In the genomic region with DNA sequence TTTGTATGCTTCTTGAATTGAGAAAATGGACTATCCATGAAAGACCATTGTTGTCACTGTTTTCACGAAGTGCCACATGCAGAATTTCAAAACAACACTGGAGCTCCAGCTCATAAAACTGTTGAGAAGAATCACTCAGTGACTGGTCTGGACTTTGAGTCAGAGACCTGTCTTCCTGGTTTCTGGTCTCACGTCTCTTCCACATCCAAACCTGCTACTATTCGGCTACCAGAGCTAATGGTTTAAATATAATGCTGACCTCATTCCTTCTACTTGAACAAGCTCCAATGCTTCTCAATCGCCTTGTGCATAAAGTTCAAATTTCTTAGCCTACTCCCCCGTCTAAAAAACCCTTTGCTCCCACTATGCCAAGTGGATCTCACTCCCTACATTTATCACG, we compare ENCODE assay signal across 17 cellular contexts.
DNase-seq lines count a peak whose midpoint lies in the region; ATAC-seq and TF ChIP-seq lines count a peak whose summit lies in the region.
"Had no signal": no experiment of that assay in that cellular context is flagged by ENCODE, and none has a peak within 500 bp of the region (broad histone marks: within the 10 kb centered on the region; RNA-seq: fewer than 3 reads in every experiment).

No MANE protein-coding gene starts in this region.

- TF ChIP-seq EP300 in esophagus muscularis mucosa (IDR thresholded peaks at IDR 0.05) = no peak

- CTCF ChIA-PET in PC-3 (lab: Charles Lee) = no interaction called here
- CTCF ChIA-PET in activated CD4-positive, alpha-beta T cell treated with anti-CD3 and anti-CD28 coated beads, Interleukin-2, amount 10 ng/mL, durations not matched to agents 7 days and 5 days (lab: Charles Lee) = no interaction called here

- H3K36me3 ChIP-seq in PC-3 (ENCODE audit: low read depth, low read length) = no peaks in the 10 kb centered on the region
- H3K36me3 ChIP-seq in esophagus muscularis mucosa = no peaks in the 10 kb centered on the region
- H3K36me3 ChIP-seq in psoas muscle (ENCODE audit: insufficient read depth in 1 of 2, low read depth in 1 of 2) = no peaks in the 10 kb centered on the region
- H3K36me3 ChIP-seq: BLaER1, HAP-1 had no signal

- no peak overlapping the region for H3K4me3 ChIP-seq in PC-3 (ENCODE audit: low read length)
- H3K4me3 ChIP-seq in esophagus muscularis mucosa = no peak overlapping the region
- H3K4me3 ChIP-seq in psoas muscle = no peak overlapping the region
- H3K4me3 ChIP-seq: A549, BLaER1, HAP-1 had no signal

- H4K20me1 ChIP-seq in H9 (ENCODE audit: control insufficient read depth, insufficient read depth, insufficient read length) = no peaks in the 10 kb centered on the region
- H4K20me1 ChIP-seq in PC-3 (ENCODE audit: low read length) = no peaks in the 10 kb centered on the region
- H4K20me1 ChIP-seq: BLaER1 had no signal

- no peak overlapping the region for H3K27ac Mint-ChIP-seq in H9
- no peak overlapping the region for H3K27ac Mint-ChIP-seq in activated CD4-positive, alpha-beta T cell treated with anti-CD3 and anti-CD28 coated beads, Interleukin-2, amount 10 ng/mL, durations not matched to agents 7 days and 5 days
- H3K27ac Mint-ChIP-seq: CD14-positive monocyte; CD4-positive, alpha-beta memory T cell had no signal

- H3K4me2 ChIP-seq in H9 (ENCODE audit: insufficient read depth, insufficient read length, low read length) = no peak overlapping the region
- no peak overlapping the region for H3K4me2 ChIP-seq in PC-3 (ENCODE audit: low read length)
- H3K4me2 ChIP-seq: A549, BLaER1 had no signal

- H2AFZ ChIP-seq in H9 (ENCODE audit: low read length) (no peak overlapping the region), PC-3 (ENCODE audit: low read length) (no peak overlapping the region)

- H2BK5ac ChIP-seq in H9 (ENCODE audit: insufficient read length, low read length) = no peak overlapping the region

- no CpG with 5 or more reads among the region's 6 CpGs for WGBS in H9 (ENCODE audit: extremely low coverage, insufficient read length, low lambda C conversion rate)
- WGBS in esophagus muscularis mucosa = 68% methylated on average over 6 of the region's 6 CpGs
- 33 to 50% (median 38%) methylated on average over 6 of the region's 6 CpGs for WGBS in psoas muscle, 3 donors

- POLR2A ChIA-PET in PC-3 (lab: Charles Lee; ENCODE audit: unreplicated experiment) = no interaction called here
- POLR2A ChIA-PET in activated CD4-positive, alpha-beta T cell treated with anti-CD3 and anti-CD28 coated beads, Interleukin-2, amount 10 ng/mL, durations not matched to agents 7 days and 5 days (lab: Charles Lee) = no interaction called here

- H4K91ac ChIP-seq in H9 (ENCODE audit: insufficient read length, low read depth, low read length) = no peak overlapping the region

- no peaks in the 10 kb centered on the region for H3K9me3 ChIP-seq in H9 (ENCODE audit: control insufficient read depth, low read depth, low read length)
- no peaks in the 10 kb centered on the region for H3K9me3 ChIP-seq in PC-3 (ENCODE audit: low read length)
- no peaks in the 10 kb centered on the region for H3K9me3 ChIP-seq in esophagus muscularis mucosa
- no peaks in the 10 kb centered on the region for H3K9me3 ChIP-seq in psoas muscle
- H3K9me3 ChIP-seq: A549, BLaER1, HAP-1 had no signal

- H3K23ac ChIP-seq in H9 (ENCODE audit: insufficient read length, low read depth, low read length) = no peak overlapping the region

- H2AK5ac ChIP-seq in H9 (ENCODE audit: insufficient read length, low read length) = no peak overlapping the region

- no peak overlapping the region for H4K8ac ChIP-seq in H9 (replicated peaks; ENCODE audit: insufficient read length, low read depth, low read length)

- H3K4me3 Mint-ChIP-seq in H9 = no peak overlapping the region
- H3K4me3 Mint-ChIP-seq in activated CD4-positive, alpha-beta T cell treated with anti-CD3 and anti-CD28 coated beads, Interleukin-2, amount 10 ng/mL, durations not matched to agents 7 days and 5 days = no peak overlapping the region
- H3K4me3 Mint-ChIP-seq: CD14-positive monocyte; CD4-positive, alpha-beta memory T cell had no signal

- DNase-seq in H9 (no peak), PC-3 (peak; percentile 72), esophagus muscularis mucosa (ENCODE audit: extremely low spot score) (peak; percentile 21), psoas muscle (no peak), AG20443 (ENCODE audit: low spot score) (no peak)
- no peak for DNase-seq in activated CD4-positive, alpha-beta T cell treated with anti-CD3 and anti-CD28 coated beads, Interleukin-2, amount 10 ng/mL, durations not matched to agents 7 days and 5 days
- DNase-seq: CD4-positive, alpha-beta memory T cell; DMS79 treated with DMSO at 0.1 percent for 48 hours; GF-D8; IMR-90 had no signal

- H3K9me2 ChIP-seq in PC-3 (replicated peaks; ENCODE audit: low read length) = no peaks in the 10 kb centered on the region

- H3K36me3 Mint-ChIP-seq in H9 (ENCODE audit: insufficient read depth in 1 of 3, low read depth in 3 of 3) = no peaks in the 10 kb centered on the region
- H3K36me3 Mint-ChIP-seq in activated CD4-positive, alpha-beta T cell treated with anti-CD3 and anti-CD28 coated beads, Interleukin-2, amount 10 ng/mL, durations not matched to agents 7 days and 5 days (ENCODE audit: low read depth) = no peaks in the 10 kb centered on the region
- H3K36me3 Mint-ChIP-seq: CD14-positive monocyte; CD4-positive, alpha-beta memory T cell had no signal

- no peak overlapping the region for H2BK15ac ChIP-seq in H9 (ENCODE audit: low read depth, low read length)

- H3K9ac ChIP-seq in H9 (ENCODE audit: extremely low read depth, insufficient read length, low read length) (no peak overlapping the region), PC-3 (ENCODE audit: low read length) (no peak overlapping the region)
- H3K9ac ChIP-seq: BLaER1 had no signal

- H3T11ph ChIP-seq in H9 (ENCODE audit: low read length) = no peak overlapping the region

- H3K23me2 ChIP-seq in H9 (ENCODE audit: insufficient read length, low read depth, low read length, poor library complexity, severe bottlenecking) = no peaks in the 10 kb centered on the region

- no peak overlapping the region for H3K14ac ChIP-seq in H9 (ENCODE audit: insufficient read depth, low read length)

- intact Hi-C loops in PC-3 (cut with micrococcal nuclease) = no loop called here
- intact Hi-C loops in esophagus muscularis mucosa (cut with DNase I) = no loop called here
- intact Hi-C loops in psoas muscle (cut with DNase I) = no loop called here

- no peak for TF ChIP-seq POLR2A in esophagus muscularis mucosa (IDR thresholded peaks at IDR 0.05; ENCODE audit: low read depth)

- no peaks in the 10 kb centered on the region for H3K79me1 ChIP-seq in H9 (ENCODE audit: insufficient read depth, low read depth, low read length, poor library complexity, severe bottlenecking)

- TF ChIP-seq CTCF in H9 (conservative IDR thresholded peaks at IDR 0.05) = no peak
- TF ChIP-seq CTCF in PC-3 (conservative IDR thresholded peaks at IDR 0.05; ENCODE audit: low read depth, low read length) = no peak
- TF ChIP-seq CTCF in esophagus muscularis mucosa (IDR thresholded peaks at IDR 0.05) = no peak
- no peak for TF ChIP-seq CTCF in psoas muscle (IDR thresholded peaks at IDR 0.05)

- no peak overlapping the region for H3K56ac ChIP-seq in H9 (ENCODE audit: insufficient read length, low read depth, low read length)

- no peaks in the 10 kb centered on the region for H3K9me3 Mint-ChIP-seq in H9
- no peaks in the 10 kb centered on the region for H3K9me3 Mint-ChIP-seq in activated CD4-positive, alpha-beta T cell treated with anti-CD3 and anti-CD28 coated beads, Interleukin-2, amount 10 ng/mL, durations not matched to agents 7 days and 5 days

- ATAC-seq in PC-3 (no peak), psoas muscle (peak in 3 of 4 donors; percentile 38 to 72 (median 44)), HG03442 (IDR thresholded peaks at IDR 0.05; ENCODE audit: unreplicated experiment) (no peak)
- ATAC-seq: A549 had no signal

- H3K4me1 ChIP-seq in H9 (ENCODE audit: insufficient read depth, low read length) = no peaks in the 10 kb centered on the region
- H3K4me1 ChIP-seq in PC-3 (ENCODE audit: insufficient read depth, low read length) = peaks cover 3% of the 10 kb centered on the region; the same call in 1 of the 2 replicates
- H3K4me1 ChIP-seq in esophagus muscularis mucosa = no peaks in the 10 kb centered on the region
- H3K4me1 ChIP-seq in psoas muscle = no peaks in the 10 kb centered on the region
- H3K4me1 ChIP-seq: A549, BLaER1, HAP-1 had no signal

- no TSS peak for BruUV-seq in PC-3 (replicated peaks; lab: Mats Ljungman, UMichigan)

- peaks cover 99% of the 10 kb centered on the region for H3K27me3 Mint-ChIP-seq in H9 (ENCODE audit: low read depth)
- H3K27me3 Mint-ChIP-seq in activated CD4-positive, alpha-beta T cell treated with anti-CD3 and anti-CD28 coated beads, Interleukin-2, amount 10 ng/mL, durations not matched to agents 7 days and 5 days = no peaks in the 10 kb centered on the region

- no peaks in the 10 kb centered on the region for H3K79me2 ChIP-seq in H9 (ENCODE audit: insufficient read depth, low read length)
- H3K79me2 ChIP-seq in PC-3 (ENCODE audit: low read length) = no peaks in the 10 kb centered on the region

- H2BK12ac ChIP-seq in H9 (ENCODE audit: insufficient read length, low read depth, low read length) = no peak overlapping the region

- peaks cover 9 to 12% of the 10 kb centered on the region in 2 experiments for H3K4me1 Mint-ChIP-seq in H9
- H3K4me1 Mint-ChIP-seq in activated CD4-positive, alpha-beta T cell treated with anti-CD3 and anti-CD28 coated beads, Interleukin-2, amount 10 ng/mL, durations not matched to agents 7 days and 5 days = no peaks in the 10 kb centered on the region
- H3K4me1 Mint-ChIP-seq: CD14-positive monocyte; CD4-positive, alpha-beta memory T cell had no signal

- no peak overlapping the region for H4K5ac ChIP-seq in H9 (ENCODE audit: insufficient read length, low read depth, low read length)

- no peaks in the 10 kb centered on the region for H3F3A ChIP-seq in PC-3 (ENCODE audit: low read length, unreplicated experiment)

- H2BK120ac ChIP-seq in H9 (ENCODE audit: low read depth, low read length, poor library complexity, severe bottlenecking) = no peak overlapping the region

- H3K4ac ChIP-seq in H9 (ENCODE audit: low read depth, low read length) = no peak overlapping the region

- H3K27ac ChIP-seq in H9 (ENCODE audit: insufficient read length, low read depth, low read length) = no peak overlapping the region
- no peak overlapping the region for H3K27ac ChIP-seq in PC-3 (ENCODE audit: low read length)
- no peak overlapping the region for H3K27ac ChIP-seq in esophagus muscularis mucosa (replicated peaks in 1 of 4)
- H3K27ac ChIP-seq in psoas muscle = no peak overlapping the region
- H3K27ac ChIP-seq: 22Rv1, A549, BLaER1, HL-60 had no signal

- H3K27me3 ChIP-seq in H9 (ENCODE audit: insufficient read depth, low read length) (no peaks in the 10 kb centered on the region; the same call in 1 of the 2 replicates), PC-3 (ENCODE audit: low read length) (no peaks in the 10 kb centered on the region), esophagus muscularis mucosa (no peaks in the 10 kb centered on the region), psoas muscle (ENCODE audit: insufficient read depth in 3 of 3, low read length in 2 of 3) (no peaks in the 10 kb centered on the region)
- H3K27me3 ChIP-seq: BLaER1 had no signal

- H3K18ac ChIP-seq in H9 (ENCODE audit: insufficient read length, low read depth, low read length) = no peak overlapping the region

- H2BK20ac ChIP-seq in H9 (ENCODE audit: low read depth, low read length, poor library complexity, severe bottlenecking) = peak overlapping the region; percentile 26

Comparison
In these comparisons a context has a peak if more than half of its experiments do, and no peak if none do; other contexts are left out.
1. DNase-seq: peak in PC-3 (single experiment) and esophagus muscularis mucosa (single experiment); none in H9 (single experiment), psoas muscle (0 of 2), AG20443 (single experiment) and activated CD4-positive, alpha-beta T cell treated with anti-CD3 and anti-CD28 coated beads, Interleukin-2, amount 10 ng/mL, durations not matched to agents 7 days and 5 days (single experiment).
2. ATAC-seq: peak in psoas muscle (3 of 4); none in PC-3 (single experiment) and HG03442 (single experiment).